In the genomic region with DNA sequence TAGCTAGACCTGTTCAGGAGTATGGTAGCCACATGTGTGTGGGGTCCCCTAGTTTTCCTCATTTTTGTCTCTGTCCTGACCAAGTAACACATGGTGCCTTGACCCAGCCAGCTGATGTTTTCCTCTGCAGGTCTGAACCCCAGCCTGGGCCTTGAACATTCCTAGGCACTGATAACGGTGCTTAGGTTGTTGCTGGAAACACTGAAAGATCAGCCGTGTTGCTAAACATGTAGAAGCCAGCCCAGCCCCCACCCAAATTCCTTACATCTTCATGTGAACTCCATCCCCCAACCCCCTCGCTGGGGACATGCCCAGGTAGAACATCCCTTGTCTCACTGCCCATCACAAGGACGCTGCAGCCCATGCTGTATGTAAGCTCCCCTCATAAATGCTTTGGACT, we compare ENCODE assay signal across 29 cellular contexts. TPM values are rescaled to one million over a fixed set of nuclear protein-coding genes. Genes with fewer than 3 reads are reported as not detected.
DNase-seq lines count a peak whose midpoint lies in the region; ATAC-seq, FAIRE-seq and TF ChIP-seq lines count a peak whose summit lies in the region.
"Had no signal": no experiment of that assay in that cellular context is flagged by ENCODE, and none has a peak within 500 bp of the region (broad histone marks: within the 10 kb centered on the region; RNA-seq: fewer than 3 reads in every experiment).

No MANE protein-coding gene starts in this region.

- H3K4me3 ChIP-seq in right cardiac atrium (ENCODE audit: low read length) (no peak overlapping the region), keratinocyte (ENCODE audit: control insufficient read depth in 2 of 3, extremely low read depth in 1 of 3, insufficient read depth in 2 of 3, low read depth in 1 of 3, low read length in 3 of 3) (no peak overlapping the region)
- H3K4me3 ChIP-seq: body of pancreas, GM23338, left ventricle myocardium inferior, transverse colon had no signal

- no peak overlapping the region for H2AFZ ChIP-seq in keratinocyte (ENCODE audit: control insufficient read depth, low read length)
- H2AFZ ChIP-seq: GM23338, parathyroid adenoma had no signal

- H3K4me2 ChIP-seq in keratinocyte (ENCODE audit: control insufficient read depth, extremely low read depth, insufficient read depth, low read depth, low read length), result peak overlapping the region; percentile 46
- H3K4me2 ChIP-seq: GM23338 had no signal

- H3K36me3 ChIP-seq in keratinocyte (ENCODE audit: control insufficient read depth in 2 of 2, extremely low read depth in 1 of 2, insufficient read depth in 2 of 2, low read length in 2 of 2), result no peaks in the 10 kb centered on the region
- H3K36me3 ChIP-seq: transverse colon had no signal

- H3K4me1 Mint-ChIP-seq in activated CD8-positive, alpha-beta T cell treated with anti-CD3 and anti-CD28 coated beads, Interleukin-2, amount 10 ng/mL, durations not matched to agents 7 days and 5 days (ENCODE audit: low read depth), result peaks cover 2% of the 10 kb centered on the region
- H3K4me1 Mint-ChIP-seq: activated naive CD8-positive, alpha-beta T cell treated with anti-CD3 and anti-CD28 coated beads, Interleukin-2, amount 10 ng/mL, durations not matched to agents 7 days and 5 days had no signal

- WGBS in right cardiac atrium, result 78% methylated on average over 4 of the region's 4 CpGs

- no peaks in the 10 kb centered on the region for H3K9me1 ChIP-seq in keratinocyte (ENCODE audit: control insufficient read depth, extremely low read depth, insufficient read depth, low read length)

- TF ChIP-seq CTCF in keratinocyte (optimal IDR thresholded peaks at IDR 0.05 in 1 of 3, IDR thresholded peaks at IDR 0.05 in 1 of 3, conservative IDR thresholded peaks at IDR 0.05 in 1 of 3; ENCODE audit: extremely low read depth in 1 of 3, insufficient read depth in 2 of 3, low read length in 3 of 3), result no peak

- H4K20me1 ChIP-seq in keratinocyte (ENCODE audit: control insufficient read depth, extremely low read depth, insufficient read depth, low read length), result no peaks in the 10 kb centered on the region

- no peaks in the 10 kb centered on the region for H3K79me2 ChIP-seq in keratinocyte (ENCODE audit: control insufficient read depth, insufficient read depth, low read length)
- H3K79me2 ChIP-seq: parathyroid adenoma had no signal

- no peak overlapping the region for H3K27ac Mint-ChIP-seq in activated CD8-positive, alpha-beta T cell treated with anti-CD3 and anti-CD28 coated beads, Interleukin-2, amount 10 ng/mL, durations not matched to agents 7 days and 5 days
- H3K27ac Mint-ChIP-seq: activated naive CD8-positive, alpha-beta T cell treated with anti-CD3 and anti-CD28 coated beads, Interleukin-2, amount 10 ng/mL, durations not matched to agents 7 days and 5 days; activated T-helper 2 cell treated with anti-CD3 and anti-CD28 coated beads, Interferon-gamma antibody, Interleukin-2, Interleukin-4, amounts not matched to agents 10 μg/mL and 5 μg/mL and 100 μg/mL, durations not matched to agents 14 hours and 24 hours and 36 hours; CD8-positive, alpha-beta T cell; effector memory CD8-positive, alpha-beta T cell; GM23338; natural killer cell treated with Interleukin-12 subunit alpha and Interleukin-12 subunit beta and Interleukin-15 and Interleukin-18, amount 100 ng/mL, for 72 hours had no signal

- POLR2A ChIA-PET in activated CD8-positive, alpha-beta T cell treated with anti-CD3 and anti-CD28 coated beads, Interleukin-2, amount 10 ng/mL, durations not matched to agents 7 days and 5 days (lab: Charles Lee), result no interaction called here

- CTCF ChIA-PET in activated CD8-positive, alpha-beta T cell treated with anti-CD3 and anti-CD28 coated beads, Interleukin-2, amount 10 ng/mL, durations not matched to agents 7 days and 5 days (lab: Charles Lee), result interaction anchor here (0.6 to 1.3 kb wide), 2 partner anchors 27 to 271 kb away, joined by 3 read pairs; no protein-coding TSS in a partner anchor

- no peaks in the 10 kb centered on the region for H3K36me3 Mint-ChIP-seq in activated CD8-positive, alpha-beta T cell treated with anti-CD3 and anti-CD28 coated beads, Interleukin-2, amount 10 ng/mL, durations not matched to agents 7 days and 5 days (ENCODE audit: low read depth)
- H3K36me3 Mint-ChIP-seq: activated naive CD8-positive, alpha-beta T cell treated with anti-CD3 and anti-CD28 coated beads, Interleukin-2, amount 10 ng/mL, durations not matched to agents 7 days and 5 days; CD8-positive, alpha-beta T cell; natural killer cell treated with Interleukin-12 subunit alpha and Interleukin-12 subunit beta and Interleukin-15 and Interleukin-18, amount 100 ng/mL, for 72 hours had no signal

- H3K27me3 Mint-ChIP-seq in activated CD8-positive, alpha-beta T cell treated with anti-CD3 and anti-CD28 coated beads, Interleukin-2, amount 10 ng/mL, durations not matched to agents 7 days and 5 days (ENCODE audit: low read depth), result peaks cover 14% of the 10 kb centered on the region

- DNase-seq in Right ventricle myocardium superior, result no peak
- DNase-seq in right cardiac atrium, result no peak
- peak; percentile 71 for DNase-seq in amniotic epithelial cell (ENCODE audit: low read depth)
- DNase-seq in keratinocyte (ENCODE audit: low read depth, low spot score), result no peak
- no peak for DNase-seq in NOMO-1 treated with dmso at 0.1 percent for 144 hours (lab: John Stamatoyannopoulos, UW; ENCODE audit: unreplicated experiment)
- no peak for DNase-seq in SK-N-DZ (ENCODE audit: low spot score)
- DNase-seq in activated CD8-positive, alpha-beta T cell treated with anti-CD3 and anti-CD28 coated beads, Interleukin-2, amount 10 ng/mL, durations not matched to agents 7 days and 5 days, result no peak
- DNase-seq in posterior cingulate gyrus, result no peak
- DNase-seq: activated CD4-positive, alpha-beta T cell treated with anti-CD3 and anti-CD28 coated beads, Interleukin-2, amount 50 U/mL, for 4 hours; activated CD4-positive, CD25-positive, alpha-beta regulatory T cell; activated CD8-positive, alpha-beta memory T cell treated with anti-CD3 and anti-CD28 coated beads, Interleukin-2, amount 50 U/mL, for 48 hours; activated naive CD8-positive, alpha-beta T cell treated with anti-CD3 and anti-CD28 coated beads, Interleukin-2, amount 10 ng/mL, durations not matched to agents 7 days and 5 days; body of pancreas; CD8-positive, alpha-beta T cell; effector memory CD8-positive, alpha-beta T cell; hypothalamus; left ventricle myocardium inferior; midbrain; NCI-H1694 treated with DMSO at 0.1 percent for 48 hours; SHP77 treated with DMSO at 0.1 percent for 48 hours; transverse colon had no signal

- no peaks in the 10 kb centered on the region for H3K4me1 ChIP-seq in right cardiac atrium (ENCODE audit: control insufficient read depth, insufficient read depth, low read length)
- peaks cover 29% of the 10 kb centered on the region for H3K4me1 ChIP-seq in keratinocyte (ENCODE audit: control insufficient read depth, extremely low read depth, insufficient read depth, low read length)
- H3K4me1 ChIP-seq: body of pancreas, left ventricle myocardium inferior, parathyroid adenoma, transverse colon had no signal

- H3K27me3 ChIP-seq in right cardiac atrium (ENCODE audit: control insufficient read depth, insufficient read depth), result no peaks in the 10 kb centered on the region
- no peaks in the 10 kb centered on the region for H3K27me3 ChIP-seq in keratinocyte (ENCODE audit: control insufficient read depth, extremely low read depth, insufficient read depth, low read length)
- H3K27me3 ChIP-seq: body of pancreas, transverse colon had no signal

- H3K27ac ChIP-seq in right cardiac atrium (ENCODE audit: low read length) (no peak overlapping the region), keratinocyte (ENCODE audit: control insufficient read depth, insufficient read depth, low read length) (peak overlapping the region; percentile 80)
- H3K27ac ChIP-seq: body of pancreas, left ventricle myocardium inferior, parathyroid adenoma, transverse colon had no signal

- no peaks in the 10 kb centered on the region for H3K9me3 Mint-ChIP-seq in activated CD8-positive, alpha-beta T cell treated with anti-CD3 and anti-CD28 coated beads, Interleukin-2, amount 10 ng/mL, durations not matched to agents 7 days and 5 days (ENCODE audit: insufficient read depth)
- H3K9me3 Mint-ChIP-seq: activated naive CD8-positive, alpha-beta T cell treated with anti-CD3 and anti-CD28 coated beads, Interleukin-2, amount 10 ng/mL, durations not matched to agents 7 days and 5 days; activated T-helper 2 cell treated with anti-CD3 and anti-CD28 coated beads, Interferon-gamma antibody, Interleukin-2, Interleukin-4, amounts not matched to agents 10 μg/mL and 5 μg/mL and 100 μg/mL, durations not matched to agents 14 hours and 24 hours and 36 hours; CD8-positive, alpha-beta T cell; effector memory CD8-positive, alpha-beta T cell; GM23338; natural killer cell treated with Interleukin-12 subunit alpha and Interleukin-12 subunit beta and Interleukin-15 and Interleukin-18, amount 100 ng/mL, for 72 hours had no signal

- peak overlapping the region; percentile 35 for H3K9ac ChIP-seq in keratinocyte (ENCODE audit: control insufficient read depth, extremely low read depth, insufficient read depth, low read length)
- H3K9ac ChIP-seq: parathyroid adenoma had no signal

- dilution Hi-C loops in keratinocyte (cut with MboI; ENCODE audit: extremely low pct_ligation_motif_present, low sequenced_read_pairs), result no loop called here

- ATAC-seq in Right ventricle myocardium superior (ENCODE audit: poor library complexity) (peak; percentile 23), right cardiac atrium (no peak)
- ATAC-seq in activated CD8-positive, alpha-beta T cell treated with anti-CD3 and anti-CD28 coated beads, Interleukin-2, amount 10 ng/mL, durations not matched to agents 7 days and 5 days, result no peak
- ATAC-seq: body of pancreas; CD8-positive, alpha-beta T cell; GM23338; sciatic nerve had no signal

- intact Hi-C loops in Right ventricle myocardium superior (cut with DNase I), result no loop called here
- intact Hi-C loops in right cardiac atrium (cut with DNase I), result no loop called here
- intact Hi-C loops in posterior cingulate gyrus (cut with DNase I), result no loop called here

- no peak overlapping the region for H3K4me3 Mint-ChIP-seq in activated CD8-positive, alpha-beta T cell treated with anti-CD3 and anti-CD28 coated beads, Interleukin-2, amount 10 ng/mL, durations not matched to agents 7 days and 5 days
- H3K4me3 Mint-ChIP-seq: activated naive CD8-positive, alpha-beta T cell treated with anti-CD3 and anti-CD28 coated beads, Interleukin-2, amount 10 ng/mL, durations not matched to agents 7 days and 5 days; CD8-positive, alpha-beta T cell; effector memory CD8-positive, alpha-beta T cell; GM23338; natural killer cell treated with Interleukin-12 subunit alpha and Interleukin-12 subunit beta and Interleukin-15 and Interleukin-18, amount 100 ng/mL, for 72 hours had no signal

- peak; percentile 23 for FAIRE-seq in keratinocyte (lab: Jason Lieb, UNC)
- FAIRE-seq: colon had no signal

- H3K9me3 ChIP-seq in right cardiac atrium (ENCODE audit: control insufficient read depth, low read length) (no peaks in the 10 kb centered on the region), keratinocyte (ENCODE audit: control insufficient read depth, low read depth, low read length) (no peaks in the 10 kb centered on the region)
- H3K9me3 ChIP-seq: body of pancreas, left ventricle myocardium inferior, transverse colon had no signal

RNA-seq across cellular contexts. Expression of a gene that starts 18.7 kb away (rescaled TPM):
- total RNA-seq in Right ventricle myocardium superior, result not detected
- total RNA-seq in right cardiac atrium, result not detected
- not detected for polyA plus RNA-seq in right cardiac atrium
- polyA plus RNA-seq in keratinocyte, result not detected in 3 replicates
- polyA plus RNA-seq in keratinocyte (2011; ENCODE audit: low read depth), result not detected
- polyA plus RNA-seq in keratinocyte (2011; cell fraction: cytosol; rRNA removed), result not detected in 2 replicates
- not detected in 2 replicates for polyA plus RNA-seq in keratinocyte (2011; cell fraction: nucleus; rRNA removed)
- polyA plus RNA-seq in keratinocyte (2012; ENCODE audit: low replicate concordance), result not detected in 2 replicates
- not detected in 3 replicates for polyA minus RNA-seq in keratinocyte
- not detected for polyA minus RNA-seq in keratinocyte (2011; cell fraction: cytosol; rRNA and poly(A)+ RNA removed)
- not detected in 2 replicates for polyA minus RNA-seq in keratinocyte (2011; cell fraction: nucleus; rRNA and poly(A)+ RNA removed)
- polyA plus RNA-seq in SK-N-DZ (2014; cell fraction: cytosol; rRNA removed), result not detected in 2 replicates
- not detected in 2 replicates for polyA plus RNA-seq in SK-N-DZ (2014; cell fraction: nucleus; rRNA removed)
- not detected for total RNA-seq in activated CD8-positive, alpha-beta T cell treated with anti-CD3 and anti-CD28 coated beads, Interleukin-2, amount 10 ng/mL, durations not matched to agents 7 days and 5 days
- total RNA-seq: A172; activated naive CD8-positive, alpha-beta T cell treated with anti-CD3 and anti-CD28 coated beads, Interleukin-2, amount 10 ng/mL, durations not matched to agents 7 days and 5 days; activated T-helper 2 cell treated with anti-CD3 and anti-CD28 coated beads, Interferon-gamma antibody, Interleukin-2, Interleukin-4, amounts not matched to agents 10 μg/mL and 5 μg/mL and 100 μg/mL, durations not matched to agents 14 hours and 24 hours and 36 hours; body of pancreas; CD8-positive, alpha-beta T cell; GM23338; HT1080; left ventricle myocardium inferior; natural killer cell treated with Interleukin-12 subunit alpha and Interleukin-12 subunit beta and Interleukin-15 and Interleukin-18, amount 100 ng/mL, for 72 hours; sciatic nerve; transverse colon had no signal

RNA-seq across cellular contexts. Expression of a gene that starts 49.6 kb away (rescaled TPM):
- total RNA-seq in Right ventricle myocardium superior, result 122 TPM
- 10 to 100 TPM in 3 of 4 donors, 1 to 10 TPM in 1; 8.9 to 26.0 (median 15.0) TPM for total RNA-seq in right cardiac atrium
- 9.9 TPM for polyA plus RNA-seq in right cardiac atrium
- 0.17 to 0.58 TPM (median 0.51 TPM) in 3 replicates for polyA plus RNA-seq in keratinocyte
- 0.16 TPM for polyA plus RNA-seq in keratinocyte (2011; ENCODE audit: low read depth)
- polyA plus RNA-seq in keratinocyte (2011; cell fraction: cytosol; rRNA removed), result 0.29 and 0.41 TPM in 2 replicates
- 0.28 and 0.29 TPM in 2 replicates for polyA plus RNA-seq in keratinocyte (2011; cell fraction: nucleus; rRNA removed)
- 0.08 and 0.37 TPM in 2 replicates for polyA plus RNA-seq in keratinocyte (2012; ENCODE audit: low replicate concordance)
- polyA minus RNA-seq in keratinocyte, result 0.07 to 0.13 TPM in 2 of 3 replicates, not detected in the other
- not detected for polyA minus RNA-seq in keratinocyte (2011; cell fraction: cytosol; rRNA and poly(A)+ RNA removed)
- polyA minus RNA-seq in keratinocyte (2011; cell fraction: nucleus; rRNA and poly(A)+ RNA removed), result 0.23 TPM in 1 of 2 replicates, not detected in the other
- polyA plus RNA-seq in SK-N-DZ (2014; cell fraction: cytosol; rRNA removed), result not detected in 2 replicates
- not detected in 2 replicates for polyA plus RNA-seq in SK-N-DZ (2014; cell fraction: nucleus; rRNA removed)
- under 1 TPM in 1 of 2 experiments, not detected in 1; 0.11 TPM for total RNA-seq in activated CD8-positive, alpha-beta T cell treated with anti-CD3 and anti-CD28 coated beads, Interleukin-2, amount 10 ng/mL, durations not matched to agents 7 days and 5 days
- total RNA-seq: A172; activated T-helper 2 cell treated with anti-CD3 and anti-CD28 coated beads, Interferon-gamma antibody, Interleukin-2, Interleukin-4, amounts not matched to agents 10 μg/mL and 5 μg/mL and 100 μg/mL, durations not matched to agents 14 hours and 24 hours and 36 hours; natural killer cell treated with Interleukin-12 subunit alpha and Interleukin-12 subunit beta and Interleukin-15 and Interleukin-18, amount 100 ng/mL, for 72 hours had no signal

RNA-seq across cellular contexts. Expression of a gene that starts 51.8 kb away (rescaled TPM):
- total RNA-seq in Right ventricle myocardium superior (3.7 TPM), right cardiac atrium (1 to 10 TPM in 3 of 4 donors, under 1 TPM in 1; 0.71 to 5.5 (median 2.2) TPM)
- polyA plus RNA-seq in right cardiac atrium (1.00 TPM), keratinocyte (0.03 TPM in 1 of 3 replicates, not detected in the others)
- polyA plus RNA-seq in keratinocyte (2011; ENCODE audit: low read depth), result not detected
- polyA plus RNA-seq in keratinocyte (2011; cell fraction: cytosol; rRNA removed), result not detected in 2 replicates
- polyA plus RNA-seq in keratinocyte (2011; cell fraction: nucleus; rRNA removed), result 0.04 and 0.05 TPM in 2 replicates
- not detected in 2 replicates for polyA plus RNA-seq in keratinocyte (2012; ENCODE audit: low replicate concordance)
- not detected in 3 replicates for polyA minus RNA-seq in keratinocyte
- not detected for polyA minus RNA-seq in keratinocyte (2011; cell fraction: cytosol; rRNA and poly(A)+ RNA removed)
- not detected in 2 replicates for polyA minus RNA-seq in keratinocyte (2011; cell fraction: nucleus; rRNA and poly(A)+ RNA removed)
- not detected in 2 replicates for polyA plus RNA-seq in SK-N-DZ (2014; cell fraction: cytosol; rRNA removed)
- not detected in 2 replicates for polyA plus RNA-seq in SK-N-DZ (2014; cell fraction: nucleus; rRNA removed)
- total RNA-seq in activated CD8-positive, alpha-beta T cell treated with anti-CD3 and anti-CD28 coated beads, Interleukin-2, amount 10 ng/mL, durations not matched to agents 7 days and 5 days, result not detected
- total RNA-seq: A172; activated naive CD8-positive, alpha-beta T cell treated with anti-CD3 and anti-CD28 coated beads, Interleukin-2, amount 10 ng/mL, durations not matched to agents 7 days and 5 days; activated T-helper 2 cell treated with anti-CD3 and anti-CD28 coated beads, Interferon-gamma antibody, Interleukin-2, Interleukin-4, amounts not matched to agents 10 μg/mL and 5 μg/mL and 100 μg/mL, durations not matched to agents 14 hours and 24 hours and 36 hours; CD8-positive, alpha-beta T cell had no signal

Comparison
In these comparisons a context has a peak if more than half of its experiments do, and no peak if none do; other contexts are left out.
1. RNA of a gene that starts 49.6 kb away (total RNA-seq): 122 TPM in Right ventricle myocardium superior (single experiment) and 8.9 to 26.0 TPM in right cardiac atrium; 0.11 TPM in activated CD8-positive, alpha-beta T cell treated with anti-CD3 and anti-CD28 coated beads, Interleukin-2, amount 10 ng/mL, durations not matched to agents 7 days and 5 days; every median in the first group is over 4 times any median in the second.